Comparison of ENCODE assay signal across 12 cellular contexts in genomic region chr2:189444322-189444721, GRCh38. TPM values are rescaled to one million over a fixed set of nuclear protein-coding genes. Genes with fewer than 3 reads are reported as not detected.
DNase-seq lines count a peak whose midpoint lies in the region; ATAC-seq, FAIRE-seq and TF ChIP-seq lines count a peak whose summit lies in the region.
"Had no signal": no experiment of that assay in that cellular context is flagged by ENCODE, and none has a peak within 500 bp of the region (broad histone marks: within the 10 kb centered on the region; RNA-seq: fewer than 3 reads in every experiment).

No MANE protein-coding gene starts in this region.

- H3K9me3 ChIP-seq in mammary epithelial cell (replicated peaks; ENCODE audit: insufficient read depth, low read length), result no peaks in the 10 kb centered on the region
- no peaks in the 10 kb centered on the region for H3K9me3 ChIP-seq in small intestine (ENCODE audit: control insufficient read depth, low read depth)
- no peaks in the 10 kb centered on the region for H3K9me3 ChIP-seq in esophagus squamous epithelium
- H3K9me3 ChIP-seq in effector memory CD4-positive, alpha-beta T cell (ENCODE audit: control insufficient read depth, low read length), result no peaks in the 10 kb centered on the region

- peaks cover 21 to 26% of the 10 kb centered on the region in 2 donors for H3K4me1 Mint-ChIP-seq in immature natural killer cell

- H3K4me3 ChIP-seq in mammary epithelial cell (replicated peaks in 1 of 3; ENCODE audit: insufficient read depth in 1 of 3, low read depth in 2 of 3, low read length in 3 of 3) (no peak overlapping the region), small intestine (ENCODE audit: low read depth in 1 of 2, low read length in 2 of 2) (no peak overlapping the region), esophagus squamous epithelium (no peak overlapping the region)
- no peak overlapping the region for H3K4me3 ChIP-seq in effector memory CD4-positive, alpha-beta T cell (ENCODE audit: insufficient read depth, low read depth, low read length, poor library complexity, severe bottlenecking)

- DNase-seq in GM10266 (ENCODE audit: extremely low spot score) (peak; percentile 19), mammary epithelial cell (peak; percentile 16), small intestine (no peak), esophagus squamous epithelium (lab: John Stamatoyannopoulos, UW) (no peak), immature natural killer cell (no peak)
- no peak for DNase-seq in effector memory CD4-positive, alpha-beta T cell
- DNase-seq: activated CD4-positive, alpha-beta T cell treated with anti-CD3 and anti-CD28 coated beads, Interleukin-2, amount 50 U/mL, for 1 hour; NCI-H187 had no signal

- WGBS in mammary epithelial cell (ENCODE audit: low coverage, missing lambda C conversion rate), result 100% methylated on average over 1 of the region's 1 CpG
- WGBS in small intestine, 3 donors, result 46 to 61% (median 51%) methylated on average over 1 of the region's 1 CpG
- 71 to 75% methylated on average over 1 of the region's 1 CpG for WGBS in esophagus squamous epithelium, 2 donors

- no peak overlapping the region for H3K9ac ChIP-seq in mammary epithelial cell (ENCODE audit: insufficient read depth, low read length)

- no peak overlapping the region for H3K4me3 Mint-ChIP-seq in immature natural killer cell
- H3K4me3 Mint-ChIP-seq: stimulated activated naive CD8-positive, alpha-beta T cell treated with anti-CD3 and anti-CD28 coated beads, Interleukin-15, Interleukin-2, amounts not matched to agents 100 ng/mL and 50 ng/mL, for 24 hours had no signal

- no peaks in the 10 kb centered on the region for H3K9me3 Mint-ChIP-seq in immature natural killer cell

- TF ChIP-seq POLR2A in esophagus squamous epithelium (IDR thresholded peaks at IDR 0.05), result no peak

- H3K27me3 ChIP-seq in mammary epithelial cell (ENCODE audit: insufficient read depth, low read length), result no peaks in the 10 kb centered on the region
- no peaks in the 10 kb centered on the region for H3K27me3 ChIP-seq in small intestine (ENCODE audit: control insufficient read depth in 2 of 2, insufficient read depth in 2 of 2, low read length in 2 of 2)
- H3K27me3 ChIP-seq in esophagus squamous epithelium, result no peaks in the 10 kb centered on the region
- H3K27me3 ChIP-seq in effector memory CD4-positive, alpha-beta T cell (replicated peaks; ENCODE audit: control insufficient read depth, insufficient read depth, low read length, poor library complexity, severe bottlenecking), result no peaks in the 10 kb centered on the region

- peaks cover 24% of the 10 kb centered on the region for H3K4me1 ChIP-seq in mammary epithelial cell (ENCODE audit: insufficient read depth, low read length)
- peaks cover 2 to 16% of the 10 kb centered on the region in 2 donors for H3K4me1 ChIP-seq in small intestine (ENCODE audit: control insufficient read depth in 2 of 2, insufficient read depth in 1 of 2, low read depth in 1 of 2, low read length in 1 of 2)
- peaks cover 0 to 44% (median 28%) of the 10 kb centered on the region in 3 donors for H3K4me1 ChIP-seq in esophagus squamous epithelium
- peaks cover 7% of the 10 kb centered on the region for H3K4me1 ChIP-seq in effector memory CD4-positive, alpha-beta T cell (ENCODE audit: control insufficient read depth, insufficient read depth, low read length, poor library complexity, severe bottlenecking)

- no peak for TF ChIP-seq CTCF in GM10266 (IDR thresholded peaks at IDR 0.05; ENCODE audit: control insufficient read depth, insufficient read depth, low read depth, missing control alignments)
- TF ChIP-seq CTCF in mammary epithelial cell (conservative IDR thresholded peaks at IDR 0.05 in 1 of 2, IDR thresholded peaks at IDR 0.05 in 1 of 2; ENCODE audit: extremely low read depth in 1 of 2, insufficient read depth in 1 of 2, low read depth in 1 of 2, low read length in 2 of 2), result no peak
- no peak for TF ChIP-seq CTCF in esophagus squamous epithelium (IDR thresholded peaks at IDR 0.05)

- BruUV-seq in mammary epithelial cell (replicated peaks; lab: Mats Ljungman, UMichigan), result no TSS peak

- H3K79me2 ChIP-seq in mammary epithelial cell (ENCODE audit: insufficient read depth, low read length), result peaks cover 83% of the 10 kb centered on the region

- H3K36me3 ChIP-seq in mammary epithelial cell (ENCODE audit: insufficient read depth, low read length) (peaks cover 12% of the 10 kb centered on the region), small intestine (ENCODE audit: control insufficient read depth in 2 of 2, insufficient read depth in 2 of 2, low read length in 2 of 2) (peaks cover 0 to 2% of the 10 kb centered on the region in 2 donors), esophagus squamous epithelium (peaks cover 0 to 28% (median 8%) of the 10 kb centered on the region in 3 donors)
- peaks cover 7% of the 10 kb centered on the region for H3K36me3 ChIP-seq in effector memory CD4-positive, alpha-beta T cell (ENCODE audit: control insufficient read depth, insufficient read depth, low read length)

- ATAC-seq in GM19463 (IDR thresholded peaks at IDR 0.05; ENCODE audit: unreplicated experiment) (peak; percentile 29), HG03354 (IDR thresholded peaks at IDR 0.05; ENCODE audit: poor library complexity, severe bottlenecking, unreplicated experiment) (peak; percentile 12)

- dilution Hi-C loops in mammary epithelial cell (cut with HindIII; ENCODE audit: low sequenced_read_pairs), result no loop called here

- H3K36me3 Mint-ChIP-seq in immature natural killer cell, result peaks cover 0 to 8% (median 0%) of the 10 kb centered on the region in 3 donors

- peaks cover 4% of the 10 kb centered on the region for H4K20me1 ChIP-seq in mammary epithelial cell (ENCODE audit: insufficient read depth, low read length)

- CTCF ChIA-PET in mammary epithelial cell (lab: Charles Lee; ENCODE audit: low non-redundant PET), result no interaction called here

- FAIRE-seq in small intestine (lab: Jason Lieb, UNC), result no peak
- FAIRE-seq: frontal cortex had no signal

- no peak overlapping the region for H3K27ac Mint-ChIP-seq in immature natural killer cell
- H3K27ac Mint-ChIP-seq: stimulated activated naive CD8-positive, alpha-beta T cell treated with anti-CD3 and anti-CD28 coated beads, Interleukin-15, Interleukin-2, amounts not matched to agents 100 ng/mL and 50 ng/mL, for 24 hours had no signal

- peaks cover 0 to 8% (median 0%) of the 10 kb centered on the region in 3 donors for H3K27me3 Mint-ChIP-seq in immature natural killer cell (ENCODE audit: low read depth in 3 of 3)
- H3K27me3 Mint-ChIP-seq: stimulated activated naive CD8-positive, alpha-beta T cell treated with anti-CD3 and anti-CD28 coated beads, Interleukin-15, Interleukin-2, amounts not matched to agents 100 ng/mL and 50 ng/mL, for 24 hours had no signal

- H2AFZ ChIP-seq in mammary epithelial cell (ENCODE audit: low read depth, low read length), result no peak overlapping the region

- peak overlapping the region; percentile 1 for H3K4me2 ChIP-seq in mammary epithelial cell (ENCODE audit: insufficient read depth, low read depth, low read length)

- in situ Hi-C loops in mammary epithelial cell (cut with MboI; ENCODE audit: low sequenced_read_pairs in 2 of 2), result no loop called here

- H3K27ac ChIP-seq in mammary epithelial cell (ENCODE audit: insufficient read depth, low read depth, low read length), result no peak overlapping the region
- no peak overlapping the region for H3K27ac ChIP-seq in small intestine (ENCODE audit: low read depth in 1 of 2, low read length in 1 of 2)
- H3K27ac ChIP-seq in esophagus squamous epithelium, result no peak overlapping the region
- H3K27ac ChIP-seq in effector memory CD4-positive, alpha-beta T cell (ENCODE audit: insufficient read depth, low read length, poor library complexity, severe bottlenecking), result no peak overlapping the region

- intact Hi-C loops in mammary epithelial cell (cut with micrococcal nuclease), result no loop called here
- intact Hi-C loops in esophagus squamous epithelium (cut with DNase I), result no loop called here

RNA-seq across cellular contexts. Expression of gene WDR75, which starts 3.0 kb away (rescaled TPM):
- total RNA-seq in mammary epithelial cell, result 10 to 100 TPM; 45.8 to 49.0 TPM
- polyA plus RNA-seq in mammary epithelial cell, result 29.5 TPM
- 197 TPM for polyA minus RNA-seq in mammary epithelial cell
- polyA plus RNA-seq in small intestine, result 10 to 100 TPM; 11.6 to 17.4 (median 13.9) TPM
- total RNA-seq in esophagus squamous epithelium, result 10 to 100 TPM; 15.8 to 44.4 (median 30.6) TPM
- 10 to 100 TPM in 1 of 3 donors, 1 to 10 TPM in 2; 2.2 to 12.5 (median 8.1) TPM for polyA plus RNA-seq in immature natural killer cell

Comparison
In these comparisons a context has a peak if more than half of its experiments do, and no peak if none do; other contexts are left out.
1. DNase-seq: peak in GM10266 (single experiment) and mammary epithelial cell (single experiment); none in small intestine (single experiment), esophagus squamous epithelium (single experiment), immature natural killer cell (0 of 3) and effector memory CD4-positive, alpha-beta T cell (0 of 3).